8 cellular contexts compared by ENCODE assay signal in the genomic region with DNA sequence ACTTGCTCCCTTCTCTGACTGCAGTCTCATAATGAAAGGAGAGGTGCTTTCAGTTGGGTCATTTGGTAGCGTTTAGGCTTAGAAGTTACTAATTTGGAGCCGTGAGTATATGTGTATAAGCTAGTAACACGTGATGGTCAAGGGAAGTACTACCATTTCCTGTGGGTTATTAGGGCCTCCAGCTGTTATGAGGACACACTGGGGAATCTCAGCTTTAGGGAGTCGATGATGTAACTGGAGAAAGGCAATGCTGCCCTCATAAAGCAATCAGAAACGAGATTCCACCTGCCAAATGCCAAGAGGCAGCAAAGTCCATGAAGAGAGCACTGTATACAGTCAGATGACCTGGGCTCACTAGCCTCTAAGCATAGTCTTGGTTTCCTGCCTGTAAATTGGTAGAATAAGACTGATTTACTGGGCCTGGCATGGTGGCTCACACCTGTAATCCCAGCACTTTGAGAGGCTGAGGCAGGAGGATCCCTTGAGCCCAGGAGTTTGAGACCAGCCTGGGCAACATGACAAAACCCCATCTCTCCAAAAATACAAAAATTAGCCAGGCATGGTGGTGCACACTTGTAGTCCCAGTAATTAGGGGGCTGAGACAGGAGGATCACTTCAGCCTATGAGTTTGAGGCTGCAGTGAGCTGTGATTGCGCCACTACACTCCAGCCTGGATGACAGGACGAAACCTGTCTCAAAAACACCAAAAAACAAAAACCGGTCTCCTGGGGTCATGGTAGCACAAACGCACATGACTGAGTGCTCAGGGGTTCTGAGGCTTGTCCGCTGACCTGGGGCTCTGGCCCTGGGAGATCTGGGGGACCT. TPM values are rescaled to one million over a fixed set of nuclear protein-coding genes. Genes with fewer than 3 reads are reported as not detected.
DNase-seq lines count a peak whose midpoint lies in the region; ATAC-seq lines count a peak whose summit lies in the region.

No MANE protein-coding gene starts in this region.

- peak; percentile 80 for ATAC-seq in GM18498 (IDR thresholded peaks at IDR 0.05; ENCODE audit: unreplicated experiment)
- peak; percentile 83 for ATAC-seq in HG02759 (IDR thresholded peaks at IDR 0.05; ENCODE audit: unreplicated experiment)

- DNase-seq in ACHN (peak; percentile 53), NCI-H2107 (lab: John Stamatoyannopoulos, UW) (peak; percentile 20), cerebellar cortex (ENCODE audit: low spot score) (peak; percentile 45), non-pigmented ciliary epithelial cell (ENCODE audit: low read depth) (peak; percentile 49), occipital lobe (lab: John Stamatoyannopoulos, UW) (no peak)
- no peak for DNase-seq in activated CD4-positive, CD25-positive, alpha-beta regulatory T cell (lab: John Stamatoyannopoulos, UW)

- in situ Hi-C loops in ACHN (cut with HindIII; ENCODE audit: low pct_ligation_motif_present, low pct_unique_long_range_greater_than_20kb, low sequenced_read_pairs): no loop called here

RNA-seq across cellular contexts. Expression of gene SF3B3, which starts 53.0 kb away (rescaled TPM):
- total RNA-seq in occipital lobe: 87.3 TPM

RNA-seq across cellular contexts. Expression of gene COG4, which starts 53.3 kb away (rescaled TPM):
- 29.2 TPM for total RNA-seq in occipital lobe

Comparison
In these comparisons a context has a peak if more than half of its experiments do, and no peak if none do; other contexts are left out.
1. DNase-seq: peak in ACHN (single experiment), NCI-H2107 (single experiment), cerebellar cortex (single experiment) and non-pigmented ciliary epithelial cell (single experiment); none in activated CD4-positive, CD25-positive, alpha-beta regulatory T cell (0 of 4) and occipital lobe (single experiment).